In genomic region chr6:28729501-28730402, GRCh38 we compare ENCODE assay signal across 8 cellular contexts.
DNase-seq lines count a peak whose midpoint lies in the region; TF ChIP-seq lines count a peak whose summit lies in the region.

No MANE protein-coding gene starts in this region.

- H3K9ac ChIP-seq in mesendoderm (ENCODE audit: low read length) = peak overlapping the region; percentile 30

- H3K79me2 ChIP-seq in mesendoderm (ENCODE audit: control insufficient read depth, insufficient read depth, low read length) = no peaks in the 10 kb centered on the region

- H3K27ac ChIP-seq in AG04450 (ENCODE audit: low read depth, low read length) = no peak overlapping the region
- H3K27ac ChIP-seq in ascending aorta = no peak overlapping the region
- H3K27ac ChIP-seq in mesendoderm (ENCODE audit: low read depth, low read length) = no peak overlapping the region
- no peak overlapping the region for H3K27ac ChIP-seq in WERI-Rb-1

- intact Hi-C loops in ascending aorta (cut with DNase I) = no loop called here

- H3K9me3 ChIP-seq in AG04450 (ENCODE audit: control insufficient read depth, insufficient read depth, low read length) = 0 out of 2 replicates have a peak, but pooled peaks cover 2% of the 10 kb centered on the region
- H3K9me3 ChIP-seq in ascending aorta = no peaks in the 10 kb centered on the region
- peaks cover 24% of the 10 kb centered on the region for H3K9me3 ChIP-seq in WERI-Rb-1 (ENCODE audit: severe bottlenecking)

- H3K36me3 ChIP-seq in ascending aorta (no peaks in the 10 kb centered on the region), mesendoderm (ENCODE audit: control insufficient read depth, insufficient read depth, low read length) (no peaks in the 10 kb centered on the region), WERI-Rb-1 (no peaks in the 10 kb centered on the region)

- no peak overlapping the region for H2BK15ac ChIP-seq in mesendoderm (replicated peaks; ENCODE audit: low read depth)

- H4K8ac ChIP-seq in mesendoderm (ENCODE audit: low read depth, low read length) = no peak overlapping the region

- CTCF ChIA-PET in AG04450 (lab: Charles Lee) = interaction anchor here (0.5 to 2.5 kb wide), 5 partner anchors 106 to 655 kb away, joined by 3 to 8 read pairs (median 4); no protein-coding TSS in a partner anchor

- H3K4me3 ChIP-seq in AG04450 (ENCODE audit: low read depth, low read length) = peak overlapping the region; percentile 78
- peak overlapping the region; percentile 60 to 71 for H3K4me3 ChIP-seq in ascending aorta
- peak overlapping the region; percentile 23 for H3K4me3 ChIP-seq in mesendoderm (ENCODE audit: low read length)
- no peak overlapping the region for H3K4me3 ChIP-seq in WERI-Rb-1 (ENCODE audit: low read depth, low read length)

- no peak overlapping the region for H3K23ac ChIP-seq in mesendoderm (ENCODE audit: low read length)

- H2BK5ac ChIP-seq in mesendoderm (ENCODE audit: low read length) = no peak overlapping the region

- no peak overlapping the region for H3K4ac ChIP-seq in mesendoderm (ENCODE audit: low read depth, low read length)

- H3K56ac ChIP-seq in mesendoderm (ENCODE audit: low read length) = peak overlapping the region; percentile 53

- H2BK120ac ChIP-seq in mesendoderm (ENCODE audit: low read depth, low read length) = no peak overlapping the region

- no peaks in the 10 kb centered on the region for H3K4me1 ChIP-seq in ascending aorta
- H3K4me1 ChIP-seq in mesendoderm (ENCODE audit: control insufficient read depth, low read depth, low read length) = no peaks in the 10 kb centered on the region

- H4K5ac ChIP-seq in mesendoderm (ENCODE audit: low read length) = no peak overlapping the region

- WGBS in mesendoderm (ENCODE audit: extremely low coverage, insufficient coverage, low lambda C conversion rate) = no CpG with 5 or more reads among the region's 24 CpGs

- POLR2A ChIA-PET in AG04450 (lab: Yijun Ruan, JAX) = no interaction called here

- H3K18ac ChIP-seq in mesendoderm (ENCODE audit: low read length) = no peak overlapping the region

- DNase-seq in AG04450 (ENCODE audit: low read depth, low spot score) (no peak), HT1080 (ENCODE audit: low read depth) (peak; percentile 23), ascending aorta (ENCODE audit: low spot score in 2 of 2) (no peak), mesendoderm (peak; percentile 57), UCSD-AML1 (lab: John Stamatoyannopoulos, UW; ENCODE audit: unreplicated experiment) (no peak), HCEC 1CT (no peak), WERI-Rb-1 (no peak), NCI-H1048 (lab: John Stamatoyannopoulos, UW) (no peak)

- H3K79me1 ChIP-seq in mesendoderm (ENCODE audit: low read length) = no peaks in the 10 kb centered on the region

- H3K4me2 ChIP-seq in mesendoderm (ENCODE audit: low read length) = peak overlapping the region; percentile 50

- H2AK5ac ChIP-seq in mesendoderm (ENCODE audit: low read length) = no peak overlapping the region

- TF ChIP-seq CTCF in AG04450 (IDR thresholded peaks at IDR 0.05; ENCODE audit: low read depth, low read length) (no peak), ascending aorta (IDR thresholded peaks at IDR 0.05) (no peak), WERI-Rb-1 (IDR thresholded peaks at IDR 0.05; ENCODE audit: low read depth, low read length) (no peak)

- H3K27me3 ChIP-seq in AG04450 (ENCODE audit: control insufficient read depth, insufficient read depth, low read length) (peaks cover 28% of the 10 kb centered on the region), ascending aorta (no peaks in the 10 kb centered on the region), mesendoderm (ENCODE audit: insufficient read depth, low read length, poor library complexity) (no peaks in the 10 kb centered on the region), WERI-Rb-1 (ENCODE audit: insufficient read depth, low read depth, severe bottlenecking) (peaks cover 97% of the 10 kb centered on the region)

Comparison
In these comparisons a context has a peak if more than half of its experiments do, and no peak if none do; other contexts are left out.
1. DNase-seq: peak in HT1080 (single experiment) and mesendoderm (single experiment); none in AG04450 (single experiment), ascending aorta (0 of 2), UCSD-AML1 (single experiment), HCEC 1CT (single experiment), WERI-Rb-1 (single experiment) and NCI-H1048 (single experiment).